In the genomic region with DNA sequence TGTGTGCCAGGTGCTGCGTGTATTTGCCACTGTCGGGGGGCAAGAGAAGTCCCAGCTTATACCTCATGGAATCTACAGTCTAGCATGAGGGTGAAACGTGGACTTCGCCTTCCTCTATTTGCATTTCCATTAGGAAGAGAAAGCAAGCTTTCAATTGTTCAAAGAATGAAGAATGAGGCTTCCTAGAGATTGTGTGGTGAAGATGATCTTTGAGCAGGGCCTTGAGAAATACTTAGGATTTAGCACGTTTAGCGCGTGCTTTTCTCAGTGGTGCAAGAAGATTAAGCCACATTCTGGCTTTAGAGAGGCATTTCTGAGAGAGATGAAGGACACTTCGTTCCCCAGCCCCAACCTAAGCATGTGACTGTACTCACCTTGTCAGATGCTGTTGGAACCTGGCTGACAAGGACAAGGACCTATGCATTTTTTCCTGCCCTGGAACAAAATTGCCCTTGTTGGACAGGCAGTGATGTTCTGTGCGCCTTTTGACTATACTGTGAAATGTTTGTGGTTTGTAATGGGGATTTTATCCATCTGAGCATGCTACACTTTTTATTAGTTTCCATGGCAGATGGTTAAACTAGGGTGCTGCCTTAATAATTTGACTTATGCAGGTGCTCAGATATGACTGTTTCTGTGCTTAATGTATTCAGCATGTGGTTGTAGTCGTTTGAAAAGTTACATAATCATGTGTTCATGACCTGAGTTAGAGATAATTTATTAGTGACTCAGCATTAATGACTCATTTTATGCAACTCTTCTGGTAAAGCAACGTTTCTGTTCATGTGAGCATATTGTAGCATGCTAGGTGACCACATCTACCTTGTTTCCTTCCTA, we compare ENCODE assay signal across 8 cellular contexts. TPM values are rescaled to one million over a fixed set of nuclear protein-coding genes. Genes with fewer than 3 reads are reported as not detected.
DNase-seq lines count a peak whose midpoint lies in the region; ATAC-seq and TF ChIP-seq lines count a peak whose summit lies in the region.

No MANE protein-coding gene starts in this region.

- no peaks in the 10 kb centered on the region for H3K27me3 ChIP-seq in gastroesophageal sphincter

- DNase-seq in CD1c-positive myeloid dendritic cell (ENCODE audit: extremely low spot score) (peak; percentile 7), WTC11 (ENCODE audit: low spot score) (no peak), midbrain (lab: John Stamatoyannopoulos, UW) (peak; percentile 43)
- no peak for DNase-seq in activated CD4-positive, alpha-beta T cell treated with anti-CD3 and anti-CD28 coated beads, Interleukin-2, amount 10 ng/mL, durations not matched to agents 7 days and 5 days
- DNase-seq in effector CD8-positive, alpha-beta T cell (lab: John Stamatoyannopoulos, UW) = no peak

- H3K4me1 ChIP-seq in gastroesophageal sphincter = peaks cover 0 to 34% (median 0%) of the 10 kb centered on the region in 3 donors

- no peak for TF ChIP-seq POLR2A in gastroesophageal sphincter (IDR thresholded peaks at IDR 0.05)

- H3K36me3 Mint-ChIP-seq in WTC11 = peaks cover 9% of the 10 kb centered on the region; the same call in 1 of the 2 replicates
- peaks cover 23% of the 10 kb centered on the region for H3K36me3 Mint-ChIP-seq in activated CD4-positive, alpha-beta T cell treated with anti-CD3 and anti-CD28 coated beads, Interleukin-2, amount 10 ng/mL, durations not matched to agents 7 days and 5 days (ENCODE audit: low read depth)

- TF ChIP-seq CTCF in WTC11 (IDR thresholded peaks at IDR 0.05) (no peak), gastroesophageal sphincter (IDR thresholded peaks at IDR 0.05) (no peak)

- H3K27ac Mint-ChIP-seq in WTC11 = no peak overlapping the region
- H3K27ac Mint-ChIP-seq in activated CD4-positive, alpha-beta T cell treated with anti-CD3 and anti-CD28 coated beads, Interleukin-2, amount 10 ng/mL, durations not matched to agents 7 days and 5 days = no peak overlapping the region

- H3K9me3 ChIP-seq in gastroesophageal sphincter = no peaks in the 10 kb centered on the region

- POLR2A ChIA-PET in WTC11 (lab: Charles Lee) = no interaction called here
- POLR2A ChIA-PET in activated CD4-positive, alpha-beta T cell treated with anti-CD3 and anti-CD28 coated beads, Interleukin-2, amount 10 ng/mL, durations not matched to agents 7 days and 5 days (lab: Charles Lee) = interaction anchor here (0.5 kb wide), 1 partner anchor 77 kb away, joined by 9 read pairs; no protein-coding TSS in a partner anchor

- H3K4me3 Mint-ChIP-seq in WTC11 = no peak overlapping the region
- H3K4me3 Mint-ChIP-seq in activated CD4-positive, alpha-beta T cell treated with anti-CD3 and anti-CD28 coated beads, Interleukin-2, amount 10 ng/mL, durations not matched to agents 7 days and 5 days = no peak overlapping the region

- H3K4me1 Mint-ChIP-seq in WTC11 = peaks cover 47% of the 10 kb centered on the region
- H3K4me1 Mint-ChIP-seq in activated CD4-positive, alpha-beta T cell treated with anti-CD3 and anti-CD28 coated beads, Interleukin-2, amount 10 ng/mL, durations not matched to agents 7 days and 5 days = peaks cover 42% of the 10 kb centered on the region

- TF ChIP-seq EP300 in gastroesophageal sphincter (IDR thresholded peaks at IDR 0.05) = no peak

- no peak overlapping the region for H3K4me3 ChIP-seq in gastroesophageal sphincter

- CTCF ChIA-PET in WTC11 (lab: Charles Lee) = no interaction called here
- CTCF ChIA-PET in activated CD4-positive, alpha-beta T cell treated with anti-CD3 and anti-CD28 coated beads, Interleukin-2, amount 10 ng/mL, durations not matched to agents 7 days and 5 days (lab: Charles Lee) = no interaction called here

- H3K27ac ChIP-seq in gastroesophageal sphincter = no peak overlapping the region

- no peaks in the 10 kb centered on the region for H3K27me3 Mint-ChIP-seq in WTC11 (ENCODE audit: low read depth)
- H3K27me3 Mint-ChIP-seq in activated CD4-positive, alpha-beta T cell treated with anti-CD3 and anti-CD28 coated beads, Interleukin-2, amount 10 ng/mL, durations not matched to agents 7 days and 5 days = no peaks in the 10 kb centered on the region

- 69 to 71% methylated on average over 11 of the region's 11 CpGs for WGBS in gastroesophageal sphincter (ENCODE audit: low coverage in 1 of 2), 2 donors

- ATAC-seq in GM19043 (IDR thresholded peaks at IDR 0.05; ENCODE audit: low read depth, unreplicated experiment) = peak; percentile 72
- peak; percentile 59 for ATAC-seq in HG03097 (IDR thresholded peaks at IDR 0.05; ENCODE audit: low FRiP score, unreplicated experiment)
- ATAC-seq in WTC11 = no peak
- no peak for ATAC-seq in gastroesophageal sphincter

- no peaks in the 10 kb centered on the region for H3K36me3 ChIP-seq in gastroesophageal sphincter

- peaks cover 7% of the 10 kb centered on the region for H3K9me3 Mint-ChIP-seq in WTC11
- H3K9me3 Mint-ChIP-seq in activated CD4-positive, alpha-beta T cell treated with anti-CD3 and anti-CD28 coated beads, Interleukin-2, amount 10 ng/mL, durations not matched to agents 7 days and 5 days = peaks cover 2% of the 10 kb centered on the region

TF ChIP-seq in WTC11, 78 proteins besides CTCF, POLR2A, EP300 and RAD21:
- TF ChIP-seq GABPB1 (CRISPR knock-in tag; IDR thresholded peaks at IDR 0.05) (peak; percentile 77; the same call in 1 of the 2 replicates), ZSCAN18 (CRISPR knock-in tag; IDR thresholded peaks at IDR 0.05) (no peak), GTF2I (CRISPR knock-in tag; conservative IDR thresholded peaks at IDR 0.05) (no peak), ETV6 (CRISPR knock-in tag; IDR thresholded peaks at IDR 0.05) (0 out of 2 replicates have a peak, but pooled peaks have one; percentile 25)

RNA-seq across cellular contexts. Expression of gene TULP4, which starts 10.7 kb away (rescaled TPM):
- total RNA-seq in WTC11 (2021) (52.8 to 56.1 TPM (median 54.2 TPM) in 3 replicates), gastroesophageal sphincter (100 to 1,000 TPM; 159 to 244 (median 201) TPM)
- total RNA-seq in activated CD4-positive, alpha-beta T cell treated with anti-CD3 and anti-CD28 coated beads, Interleukin-2, amount 10 ng/mL, durations not matched to agents 7 days and 5 days = 10 to 100 TPM; 35.0 to 36.3 TPM

Comparison
In these comparisons a context has a peak if more than half of its experiments do, and no peak if none do; other contexts are left out.
1. DNase-seq: peak in CD1c-positive myeloid dendritic cell (single experiment) and midbrain (single experiment); none in WTC11 (single experiment), activated CD4-positive, alpha-beta T cell treated with anti-CD3 and anti-CD28 coated beads, Interleukin-2, amount 10 ng/mL, durations not matched to agents 7 days and 5 days (single experiment) and effector CD8-positive, alpha-beta T cell (single experiment).
2. ATAC-seq: peak in GM19043 (single experiment) and HG03097 (single experiment); none in WTC11 (single experiment) and gastroesophageal sphincter (single experiment).